In genomic region chrX:33156152-33156726, GRCh38 we compare ENCODE assay signal across 17 cellular contexts. TPM values are rescaled to one million over a fixed set of nuclear protein-coding genes. Genes with fewer than 3 reads are reported as not detected.
DNase-seq lines count a peak whose midpoint lies in the region; ATAC-seq and TF ChIP-seq lines count a peak whose summit lies in the region.
"Had no signal": no experiment of that assay in that cellular context is flagged by ENCODE, and none has a peak within 500 bp of the region (broad histone marks: within the 10 kb centered on the region; RNA-seq: fewer than 3 reads in every experiment).

No MANE protein-coding gene starts in this region.

- H3K9me3 ChIP-seq in Karpas-422 (ENCODE audit: low read length), result no peaks in the 10 kb centered on the region
- no peaks in the 10 kb centered on the region for H3K9me3 ChIP-seq in mesenchymal stem cell (ENCODE audit: control insufficient read depth, low read length)
- H3K9me3 ChIP-seq: SJCRH30 had no signal

- H3K9me2 ChIP-seq in Karpas-422 (replicated peaks; ENCODE audit: insufficient read depth, low read length), result no peaks in the 10 kb centered on the region

- POLR2A ChIA-PET in naive thymus-derived CD8-positive, alpha-beta T cell (lab: Charles Lee), result no interaction called here

- no peak overlapping the region for H2BK120ac ChIP-seq in mesenchymal stem cell (ENCODE audit: low read depth, low read length)

- no peak overlapping the region for H3K18ac ChIP-seq in mesenchymal stem cell (ENCODE audit: low read depth in 1 of 2, low read length in 2 of 2)

- no peaks in the 10 kb centered on the region for H3K27me3 Mint-ChIP-seq in chondrocyte (ENCODE audit: low read depth)
- no peaks in the 10 kb centered on the region for H3K27me3 Mint-ChIP-seq in activated naive CD4-positive, alpha-beta T cell treated with anti-CD3 and anti-CD28 coated beads for 36 hours (ENCODE audit: low read depth)
- H3K27me3 Mint-ChIP-seq in naive thymus-derived CD8-positive, alpha-beta T cell, result no peaks in the 10 kb centered on the region

- H3K23ac ChIP-seq in mesenchymal stem cell (ENCODE audit: low read length in 2 of 2), result no peak overlapping the region

- peaks cover 2% of the 10 kb centered on the region for H3K36me3 Mint-ChIP-seq in chondrocyte (ENCODE audit: low read depth)
- H3K36me3 Mint-ChIP-seq in activated naive CD4-positive, alpha-beta T cell treated with anti-CD3 and anti-CD28 coated beads for 36 hours (ENCODE audit: low read depth), result no peaks in the 10 kb centered on the region
- H3K36me3 Mint-ChIP-seq in naive thymus-derived CD8-positive, alpha-beta T cell, result no peaks in the 10 kb centered on the region

- no peak overlapping the region for H2BK12ac ChIP-seq in mesenchymal stem cell (ENCODE audit: low read length in 2 of 2)

- H3K36me3 ChIP-seq in Karpas-422 (ENCODE audit: insufficient read depth, low read length) (no peaks in the 10 kb centered on the region), mesenchymal stem cell (ENCODE audit: control insufficient read depth in 1 of 2, insufficient read depth in 2 of 2, low read depth in 1 of 2, low read length in 2 of 2) (no peaks in the 10 kb centered on the region)
- H3K36me3 ChIP-seq: SJCRH30 had no signal

- H3K4me3 ChIP-seq in Karpas-422 (ENCODE audit: low read length) (no peak overlapping the region), mesenchymal stem cell (ENCODE audit: insufficient read depth in 1 of 2, low read depth in 1 of 2, low read length in 2 of 2) (no peak overlapping the region)
- H3K4me3 ChIP-seq: SJCRH30 had no signal

- H3K27ac Mint-ChIP-seq in chondrocyte (ENCODE audit: unreplicated experiment), result peak overlapping the region; percentile 70
- H3K27ac Mint-ChIP-seq in activated naive CD4-positive, alpha-beta T cell treated with anti-CD3 and anti-CD28 coated beads for 36 hours, result no peak overlapping the region
- no peak overlapping the region for H3K27ac Mint-ChIP-seq in naive thymus-derived CD8-positive, alpha-beta T cell

- no peaks in the 10 kb centered on the region for H3K27me3 ChIP-seq in Karpas-422 (ENCODE audit: low read length)
- H3K27me3 ChIP-seq in mesenchymal stem cell (ENCODE audit: control insufficient read depth in 1 of 2, insufficient read depth in 1 of 2, low read length in 2 of 2), result no peaks in the 10 kb centered on the region
- H3K27me3 ChIP-seq: SJCRH30 had no signal

- H2BK5ac ChIP-seq in mesenchymal stem cell (ENCODE audit: low read depth, low read length, poor library complexity, severe bottlenecking), result no peak overlapping the region

- H3K4me2 ChIP-seq in Karpas-422 (ENCODE audit: low read depth, low read length, poor library complexity, severe bottlenecking), result no peak overlapping the region
- H3K4me2 ChIP-seq in mesenchymal stem cell (ENCODE audit: low read length, poor library complexity, severe bottlenecking), result no peak overlapping the region

- no peaks in the 10 kb centered on the region for H3K79me2 ChIP-seq in Karpas-422 (ENCODE audit: low read length)

- no peak overlapping the region for H4K8ac ChIP-seq in mesenchymal stem cell (ENCODE audit: low read length)

- peaks cover 15% of the 10 kb centered on the region for H3K4me1 Mint-ChIP-seq in chondrocyte (ENCODE audit: low read depth)
- H3K4me1 Mint-ChIP-seq in activated naive CD4-positive, alpha-beta T cell treated with anti-CD3 and anti-CD28 coated beads for 36 hours (ENCODE audit: low read depth), result no peaks in the 10 kb centered on the region
- no peaks in the 10 kb centered on the region for H3K4me1 Mint-ChIP-seq in naive thymus-derived CD8-positive, alpha-beta T cell

- H4K20me1 ChIP-seq in Karpas-422 (ENCODE audit: insufficient read depth, low read depth, low read length), result no peaks in the 10 kb centered on the region

- H2AFZ ChIP-seq in Karpas-422 (ENCODE audit: low read length) (peak overlapping the region; percentile 45; the same call in 1 of the 2 replicates), mesenchymal stem cell (ENCODE audit: low read depth, low read length) (no peak overlapping the region)

- H3K9ac ChIP-seq in Karpas-422 (ENCODE audit: low read length) (no peak overlapping the region), mesenchymal stem cell (ENCODE audit: low read length) (no peak overlapping the region)

- H2BK15ac ChIP-seq in mesenchymal stem cell (ENCODE audit: low read depth, poor library complexity, severe bottlenecking), result no peak overlapping the region

- intact Hi-C loops in activated naive CD4-positive, alpha-beta T cell treated with anti-CD3 and anti-CD28 coated beads for 36 hours (cut with micrococcal nuclease), result no loop called here

- H3K79me1 ChIP-seq in mesenchymal stem cell (replicated peaks; ENCODE audit: low read length, poor library complexity, severe bottlenecking), result no peaks in the 10 kb centered on the region

- H3K9me3 Mint-ChIP-seq in chondrocyte (ENCODE audit: low read depth), result no peaks in the 10 kb centered on the region
- peaks cover 2% of the 10 kb centered on the region for H3K9me3 Mint-ChIP-seq in activated naive CD4-positive, alpha-beta T cell treated with anti-CD3 and anti-CD28 coated beads for 36 hours
- peaks cover 0 to 6% (median 0%) of the 10 kb centered on the region in 9 donors for H3K9me3 Mint-ChIP-seq in naive thymus-derived CD8-positive, alpha-beta T cell

- no peak overlapping the region for H3K4ac ChIP-seq in mesenchymal stem cell (ENCODE audit: low read depth in 1 of 2, low read length in 2 of 2)

- H3K4me1 ChIP-seq in Karpas-422 (ENCODE audit: low read length) (peaks cover 21% of the 10 kb centered on the region), mesenchymal stem cell (ENCODE audit: control insufficient read depth, insufficient read depth, low read depth, low read length) (no peaks in the 10 kb centered on the region)
- H3K4me1 ChIP-seq: SJCRH30 had no signal

- no peak overlapping the region for H2AK5ac ChIP-seq in mesenchymal stem cell (ENCODE audit: low read length, severe bottlenecking)

- H3K27ac ChIP-seq in Karpas-422 (ENCODE audit: low read length), result no peak overlapping the region
- H3K27ac ChIP-seq in mesenchymal stem cell (ENCODE audit: low read length, poor library complexity, severe bottlenecking), result no peak overlapping the region
- H3K27ac ChIP-seq: SJCRH30 had no signal

- H3K4me3 Mint-ChIP-seq in chondrocyte (ENCODE audit: unreplicated experiment), result no peak overlapping the region
- no peak overlapping the region for H3K4me3 Mint-ChIP-seq in activated naive CD4-positive, alpha-beta T cell treated with anti-CD3 and anti-CD28 coated beads for 36 hours
- no peak overlapping the region for H3K4me3 Mint-ChIP-seq in naive thymus-derived CD8-positive, alpha-beta T cell

- DNase-seq in Karpas-422, result no peak
- DNase-seq in chondrocyte (ENCODE audit: low spot score), result no peak
- peak; percentile 2 for DNase-seq in mesenchymal stem cell
- DNase-seq in activated naive CD4-positive, alpha-beta T cell treated with anti-CD3 and anti-CD28 coated beads for 36 hours, result no peak
- DNase-seq in NK-92 (lab: John Stamatoyannopoulos, UW; ENCODE audit: unreplicated experiment), result no peak
- DNase-seq in naive thymus-derived CD8-positive, alpha-beta T cell, result no peak
- DNase-seq: ACHN, C1 segment of cervical spinal cord, DMS79 treated with DMSO at 0.1 percent for 48 hours, NCI-H1105 treated with DMSO at 0.1 percent for 48 hours, NCI-H1694 treated with DMSO at 0.1 percent for 48 hours, NCI-H2107, NCI-H226, NCI-H524, SJCRH30 had no signal

- no peak for TF ChIP-seq CTCF in chondrocyte (IDR thresholded peaks at IDR 0.05)

- no peak for ATAC-seq in GM18858 (IDR thresholded peaks at IDR 0.05; ENCODE audit: unreplicated experiment)
- no peak for ATAC-seq in naive thymus-derived CD8-positive, alpha-beta T cell
- ATAC-seq: Panc1 had no signal

- no peak overlapping the region for H3K14ac ChIP-seq in mesenchymal stem cell (ENCODE audit: low read length in 2 of 2)

- CTCF ChIA-PET in activated naive CD4-positive, alpha-beta T cell treated with anti-CD3 and anti-CD28 coated beads for 36 hours (lab: Charles Lee), result no interaction called here

- H4K91ac ChIP-seq in mesenchymal stem cell (ENCODE audit: low read length), result no peak overlapping the region

- 44% methylated on average over 1 of the region's 2 CpGs for WGBS in mesenchymal stem cell

RNA-seq across cellular contexts. Expression of gene DMD, which starts 55.1 kb away (rescaled TPM):
- not detected in 2 replicates for total RNA-seq in Karpas-422 (2014; rRNA removed; shearing (Covaris generic); ENCODE audit: low replicate concordance)
- total RNA-seq in chondrocyte, result 196 to 306 TPM (median 201 TPM) in 3 replicates
- 15.9 TPM for polyA plus RNA-seq in mesenchymal stem cell (2013, experiment 1 of 2)
- polyA plus RNA-seq in mesenchymal stem cell (2013, experiment 2 of 2), result 16.6 TPM
- under 1 TPM; 0.14 to 0.37 TPM for total RNA-seq in activated naive CD4-positive, alpha-beta T cell treated with anti-CD3 and anti-CD28 coated beads for 36 hours
- total RNA-seq in naive thymus-derived CD8-positive, alpha-beta T cell, result under 1 TPM; 0.26 to 0.91 TPM
- polyA plus RNA-seq in naive thymus-derived CD8-positive, alpha-beta T cell, result not detected

Comparison
In these comparisons a context has a peak if more than half of its experiments do, and no peak if none do; other contexts are left out.
1. RNA of gene DMD, which starts 55.1 kb away (total RNA-seq): 196 to 306 TPM in chondrocyte; 0.26 to 0.91 TPM in naive thymus-derived CD8-positive, alpha-beta T cell, not detected in Karpas-422 and 0.14 to 0.37 TPM in activated naive CD4-positive, alpha-beta T cell treated with anti-CD3 and anti-CD28 coated beads for 36 hours; every median in the first group is over 100 times any median in the second.